ENCODE assay signal across 1 cellular context in genomic region chr1:45542591-45542990, GRCh38.
TF ChIP-seq lines count a peak whose summit lies in the region.

No MANE protein-coding gene starts in this region.

TF ChIP-seq in HepG2, 621 proteins besides CTCF, POLR2A, EP300 and RAD21 (continued from another document and continues in another):
- no peak for TF ChIP-seq ZNF274 (CRISPR knock-in tag; IDR thresholded peaks at IDR 0.05)
- TF ChIP-seq RBAK (CRISPR knock-in tag; IDR thresholded peaks at IDR 0.05): no peak
- TF ChIP-seq ZNF629 (CRISPR knock-in tag; conservative IDR thresholded peaks at IDR 0.05): peak; percentile 37; the same call in 1 of the 2 replicates
- no peak; the same call in 1 of the 2 replicates for TF ChIP-seq ZNF687 (CRISPR knock-in tag; IDR thresholded peaks at IDR 0.05)
- no peak for TF ChIP-seq ADNP (CRISPR knock-in tag; IDR thresholded peaks at IDR 0.05)
- peak; percentile 68 for TF ChIP-seq SP5 (CRISPR knock-in tag; IDR thresholded peaks at IDR 0.05; ENCODE audit: borderline replicate concordance, low read depth)
- TF ChIP-seq RELA (CRISPR knock-in tag; IDR thresholded peaks at IDR 0.05): no peak
- 0 out of 2 replicates have a peak, but pooled peaks have one; percentile 20 for TF ChIP-seq MEF2D (CRISPR knock-in tag; IDR thresholded peaks at IDR 0.05)
- TF ChIP-seq BORCS8-MEF2B (CRISPR knock-in tag; IDR thresholded peaks at IDR 0.05): no peak
- TF ChIP-seq CEBPB (IDR thresholded peaks at IDR 0.05; ENCODE audit: borderline replicate concordance, low read depth, low read length): peak; percentile 97
- peak; percentile 65; the same call in 1 of the 2 replicates for TF ChIP-seq NR2F2 (IDR thresholded peaks at IDR 0.05; ENCODE audit: borderline replicate concordance, low read depth)
- no peak for TF ChIP-seq MAFG (CRISPR knock-in tag; IDR thresholded peaks at IDR 0.05)
- peak; percentile 69; the same call in 2 of the 3 replicates for TF ChIP-seq MXI1 (IDR thresholded peaks at IDR 0.05; ENCODE audit: borderline replicate concordance, low read depth, low read length)
- peak; percentile 49; the same call in 1 of the 2 replicates for TF ChIP-seq ZNF574 (CRISPR knock-in tag; IDR thresholded peaks at IDR 0.05)
- TF ChIP-seq ZNF788 (CRISPR knock-in tag; IDR thresholded peaks at IDR 0.05; ENCODE audit: borderline replicate concordance): peak; percentile 50; the same call in 1 of the 2 replicates
- TF ChIP-seq PHF21A (CRISPR knock-in tag; IDR thresholded peaks at IDR 0.05): peak; percentile 78
- peak; percentile 83 for TF ChIP-seq HMG20A (CRISPR knock-in tag; IDR thresholded peaks at IDR 0.05; ENCODE audit: borderline replicate concordance)
- no peak for TF ChIP-seq FOXO4 (CRISPR knock-in tag; conservative IDR thresholded peaks at IDR 0.05)
- TF ChIP-seq SKI (IDR thresholded peaks at IDR 0.05; ENCODE audit: partially characterized antibody): peak; percentile 39
- peak; percentile 77; the same call in 1 of the 2 replicates for TF ChIP-seq MTA1 (CRISPR knock-in tag; IDR thresholded peaks at IDR 0.05; ENCODE audit: borderline replicate concordance)
- TF ChIP-seq ZNF24 (IDR thresholded peaks at IDR 0.05): no peak
- no peak for TF ChIP-seq NFE2 (CRISPR knock-in tag; IDR thresholded peaks at IDR 0.05)
- TF ChIP-seq POGK (CRISPR knock-in tag; conservative IDR thresholded peaks at IDR 0.05): peak; percentile 53; the same call in 1 of the 2 replicates
- no peak for TF ChIP-seq ZC3H4 (CRISPR knock-in tag; IDR thresholded peaks at IDR 0.05; ENCODE audit: borderline replicate concordance)
- peak; percentile 86 for TF ChIP-seq ZNF331 (CRISPR knock-in tag; IDR thresholded peaks at IDR 0.05)
- peak; percentile 46; the same call in 1 of the 2 replicates for TF ChIP-seq UBTF (CRISPR knock-in tag; IDR thresholded peaks at IDR 0.05)
- TF ChIP-seq ZNF136 (CRISPR knock-in tag; IDR thresholded peaks at IDR 0.05; ENCODE audit: low read depth): no peak
- no peak for TF ChIP-seq ZNF10 (CRISPR knock-in tag; IDR thresholded peaks at IDR 0.05; ENCODE audit: borderline replicate concordance, low read depth)
- peak; percentile 63; the same call in 1 of the 2 replicates for TF ChIP-seq ZMYM2 (CRISPR knock-in tag; IDR thresholded peaks at IDR 0.05)
- peak; percentile 25 for TF ChIP-seq ELF1 (CRISPR knock-in tag; IDR thresholded peaks at IDR 0.05)
- TF ChIP-seq PRDM4 (CRISPR knock-in tag; IDR thresholded peaks at IDR 0.05; ENCODE audit: borderline replicate concordance): no peak
- TF ChIP-seq ASH2L (IDR thresholded peaks at IDR 0.05; ENCODE audit: insufficient read length, low read depth, low read length): peak; percentile 63
- TF ChIP-seq PHF5A (CRISPR knock-in tag; IDR thresholded peaks at IDR 0.05; ENCODE audit: low read depth, unreplicated experiment): peak; percentile 69
- TF ChIP-seq SOX13 (IDR thresholded peaks at IDR 0.05): no peak; the same call in 1 of the 2 replicates
- peak in 1 of 2 experiments; percentile 76; a peak in 2 of 4 replicates for TF ChIP-seq SOX13 (CRISPR knock-in tag; conservative IDR thresholded peaks at IDR 0.05 in 1 of 2, IDR thresholded peaks at IDR 0.05 in 1 of 2)
- no peak for TF ChIP-seq ZSCAN20 (CRISPR knock-in tag; IDR thresholded peaks at IDR 0.05; ENCODE audit: borderline replicate concordance)
- peak; percentile 99 for TF ChIP-seq HNF4A (CRISPR knock-in tag; IDR thresholded peaks at IDR 0.05)
- no peak for TF ChIP-seq ISX (CRISPR knock-in tag; conservative IDR thresholded peaks at IDR 0.05)
- no peak for TF ChIP-seq ATM (IDR thresholded peaks at IDR 0.05; ENCODE audit: borderline replicate concordance)
- TF ChIP-seq ZNF644 (CRISPR knock-in tag; IDR thresholded peaks at IDR 0.05; ENCODE audit: low read depth): peak; percentile 82
- no peak for TF ChIP-seq ZNF761 (CRISPR knock-in tag; conservative IDR thresholded peaks at IDR 0.05)
- no peak for TF ChIP-seq KLF11 (CRISPR knock-in tag; IDR thresholded peaks at IDR 0.05)
- no peak for TF ChIP-seq CENPBD1 (CRISPR knock-in tag; IDR thresholded peaks at IDR 0.05; ENCODE audit: borderline replicate concordance, low read depth)
- 0 out of 2 replicates have a peak, but pooled peaks have one; percentile 48 for TF ChIP-seq DPF2 (CRISPR knock-in tag; IDR thresholded peaks at IDR 0.05; ENCODE audit: borderline replicate concordance, low read depth)
- TF ChIP-seq MED1 (CRISPR knock-in tag; IDR thresholded peaks at IDR 0.05): peak; percentile 73
- TF ChIP-seq TERF1 (CRISPR knock-in tag; IDR thresholded peaks at IDR 0.05): no peak
- no peak for TF ChIP-seq KLF9 (CRISPR knock-in tag; IDR thresholded peaks at IDR 0.05; ENCODE audit: low read depth)
- no peak for TF ChIP-seq ZNF639 (CRISPR knock-in tag; conservative IDR thresholded peaks at IDR 0.05)
- peak; percentile 64 for TF ChIP-seq ERF (CRISPR knock-in tag; IDR thresholded peaks at IDR 0.05)
- TF ChIP-seq KDM4B (CRISPR knock-in tag; IDR thresholded peaks at IDR 0.05): 0 out of 2 replicates have a peak, but pooled peaks have one; percentile 40
- no peak for TF ChIP-seq RORA (CRISPR knock-in tag; IDR thresholded peaks at IDR 0.05)
